ENCODE assay signal across 8 cellular contexts in genomic region chrX:19772759-19773623, GRCh38.
A peak's percentile ranks its signal among the peaks of the same experiment; 100 is the strongest.
DNase-seq lines count a peak whose midpoint lies in the region; ATAC-seq and TF ChIP-seq lines count a peak whose summit lies in the region.

No MANE protein-coding gene starts in this region.

- TF ChIP-seq CTCF in endothelial cell (IDR thresholded peaks at IDR 0.05; ENCODE audit: unreplicated experiment) = no peak

- H3K9me3 Mint-ChIP-seq in endothelial cell (ENCODE audit: unreplicated experiment) = no peaks in the 10 kb centered on the region

- H3K36me3 Mint-ChIP-seq in endothelial cell (ENCODE audit: low read depth, unreplicated experiment) = no peaks in the 10 kb centered on the region

- no peaks in the 10 kb centered on the region for H3K27me3 Mint-ChIP-seq in endothelial cell (ENCODE audit: unreplicated experiment)

- H3K9me3 ChIP-seq in KOPT-K1 (ENCODE audit: insufficient read depth, low read length, poor library complexity, severe bottlenecking) = no peaks in the 10 kb centered on the region

- no peaks in the 10 kb centered on the region for H3K36me3 ChIP-seq in ACC112 (ENCODE audit: insufficient read depth, low read length)
- no peaks in the 10 kb centered on the region; the same call in 1 of the 2 replicates for H3K36me3 ChIP-seq in KOPT-K1 (ENCODE audit: insufficient read depth, low read length)

- H3K4me1 Mint-ChIP-seq in endothelial cell (ENCODE audit: unreplicated experiment) = peaks cover 26% of the 10 kb centered on the region

- peak overlapping the region; percentile 13 for H3K4me3 Mint-ChIP-seq in endothelial cell (ENCODE audit: unreplicated experiment)

- no peaks in the 10 kb centered on the region for H3K27me3 ChIP-seq in ACC112 (ENCODE audit: insufficient read depth, low read length)

- DNase-seq in endothelial cell (ENCODE audit: low spot score) (no peak), D341Med (ENCODE audit: low spot score) (no peak), NCI-H1417 (lab: John Stamatoyannopoulos, UW) (no peak), GM19238 (ENCODE audit: insufficient read length, low spot score) (no peak)
- DNase-seq in activated CD4-positive, alpha-beta T cell treated with anti-CD3 and anti-CD28 coated beads, Interleukin-2, amount 50 U/mL, for 1 hour = no peak

- H3K27ac Mint-ChIP-seq in endothelial cell (ENCODE audit: unreplicated experiment) = peak overlapping the region; percentile 83

- peak overlapping the region; percentile 31; the same call in 1 of the 2 replicates for H3K4me3 ChIP-seq in ACC112 (ENCODE audit: low read depth, low read length)

- H3K4me1 ChIP-seq in ACC112 (ENCODE audit: control insufficient read depth, insufficient read depth, low read length, unreplicated experiment) = peaks cover 14% of the 10 kb centered on the region

- peak overlapping the region; percentile 99 for H2AFZ ChIP-seq in ACC112 (ENCODE audit: low read length, unreplicated experiment)

- H3K79me2 ChIP-seq in ACC112 (ENCODE audit: control insufficient read depth, insufficient read depth, low read length, unreplicated experiment) = no peaks in the 10 kb centered on the region

- H3K27ac ChIP-seq in ACC112 (ENCODE audit: low read depth, low read length) (peak overlapping the region; percentile 85), KOPT-K1 (ENCODE audit: low read depth, low read length, poor library complexity, severe bottlenecking) (peak overlapping the region; percentile 74)

- ATAC-seq in GM19455 (IDR thresholded peaks at IDR 0.05; ENCODE audit: unreplicated experiment) = peak; percentile 46
